Comparison of ENCODE assay signal across 7 cellular contexts in the genomic region with DNA sequence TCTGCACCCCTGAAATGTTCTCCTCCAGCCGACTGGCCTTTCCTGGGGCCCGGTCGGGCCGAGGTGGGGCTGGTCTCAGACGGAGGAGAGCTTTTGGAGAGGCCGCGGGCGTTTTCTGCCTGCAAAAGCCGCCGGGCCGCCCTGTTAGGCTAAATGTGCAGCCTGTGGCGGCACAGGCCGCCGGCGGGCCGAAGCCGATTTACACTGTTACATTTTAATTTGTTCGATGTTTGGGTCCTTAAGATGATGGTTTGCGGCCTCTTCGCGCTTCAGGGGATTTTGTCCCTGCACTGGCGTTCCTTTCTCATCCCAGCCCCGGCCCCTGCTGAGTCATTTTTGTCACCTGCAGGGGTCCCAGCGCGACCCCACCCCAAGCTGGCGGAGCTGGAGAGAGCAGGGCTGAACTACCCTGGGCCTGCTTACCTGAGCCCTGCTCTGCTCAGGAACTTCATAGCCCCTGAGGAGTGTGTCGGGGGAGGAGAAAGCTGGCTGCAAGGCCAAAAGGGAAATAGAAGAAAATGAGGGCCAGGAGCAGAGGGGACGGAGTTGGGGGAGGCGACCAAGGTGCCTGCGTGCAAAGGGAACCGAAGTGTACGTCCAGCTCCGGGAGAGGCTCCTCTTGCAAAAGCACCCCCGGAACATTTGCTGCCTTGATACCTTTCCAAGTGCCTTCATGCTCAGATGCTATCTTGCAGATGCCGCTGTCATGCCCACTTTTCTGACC. TPM values are rescaled to one million over a fixed set of nuclear protein-coding genes. Genes with fewer than 3 reads are reported as not detected.
DNase-seq lines count a peak whose midpoint lies in the region; ATAC-seq, FAIRE-seq and TF ChIP-seq lines count a peak whose summit lies in the region.

No MANE protein-coding gene starts in this region.

- H2AFZ ChIP-seq in OCI-LY3 (ENCODE audit: low read depth, low read length): peak overlapping the region; percentile 93

- 3 to 22% (median 9%) methylated on average over 12 to 35 of the region's 35 CpGs for WGBS in stomach, 5 donors

- H3K4me1 ChIP-seq in OCI-LY3 (ENCODE audit: low read length) (peaks cover 20% of the 10 kb centered on the region), stomach (peaks cover 0 to 52% (median 25%) of the 10 kb centered on the region in 4 donors)

- peak; percentile 19 for ATAC-seq in HG02884 (IDR thresholded peaks at IDR 0.05; ENCODE audit: unreplicated experiment)
- peak; percentile 29 for ATAC-seq in left lobe of liver

- TF ChIP-seq POLR2A in GM12891 (IDR thresholded peaks at IDR 0.05; ENCODE audit: low read depth, low read length) (no peak), stomach (IDR thresholded peaks at IDR 0.05) (no peak)

- no peaks in the 10 kb centered on the region for H3K27me3 ChIP-seq in OCI-LY3 (ENCODE audit: low read depth, low read length)
- peaks cover 0 to 10% (median 0%) of the 10 kb centered on the region in 3 donors for H3K27me3 ChIP-seq in stomach

- no peak for DNase-seq in GM12891 (ENCODE audit: insufficient read length, low spot score)
- DNase-seq in cardiac fibroblast (ENCODE audit: low read depth in 2 of 2): peak in 1 of 2 donors; percentile 19
- DNase-seq in left lobe of liver (ENCODE audit: low spot score): no peak
- peak; percentile 31 for DNase-seq in stomach
- DNase-seq in HuH-7.5 (ENCODE audit: low spot score): no peak

- FAIRE-seq in GM12891 (lab: Jason Lieb, UNC): peak; percentile 54

- TF ChIP-seq CTCF in OCI-LY3 (IDR thresholded peaks at IDR 0.05; ENCODE audit: low read depth, low read length) (no peak), cardiac fibroblast (IDR thresholded peaks at IDR 0.05; ENCODE audit: low read depth, low read length) (no peak), stomach (IDR thresholded peaks at IDR 0.05) (no peak)

- TF ChIP-seq EP300 in stomach (IDR thresholded peaks at IDR 0.05): no peak

- H3K4me3 ChIP-seq in OCI-LY3 (ENCODE audit: low read length): peak overlapping the region; percentile 98
- peak overlapping the region; percentile 32 to 43 for H3K4me3 ChIP-seq in cardiac fibroblast (replicated peaks in 1 of 2; ENCODE audit: low read depth in 2 of 2, low read length in 2 of 2)
- H3K4me3 ChIP-seq in stomach: peak overlapping the region; percentile 54 to 80 (median 70)

- peak overlapping the region; percentile 99 for H3K4me2 ChIP-seq in OCI-LY3 (ENCODE audit: low read length)

- H3K27ac ChIP-seq in OCI-LY3 (ENCODE audit: low read length) (peak overlapping the region; percentile 90), stomach (peak overlapping the region; percentile 81 to 95 (median 88))

- H4K20me1 ChIP-seq in OCI-LY3 (ENCODE audit: insufficient read depth, low read length): peaks cover 27% of the 10 kb centered on the region

- intact Hi-C loops in stomach (cut with DNase I; ENCODE audit: low total_unique reads): no loop called here

- no peaks in the 10 kb centered on the region for H3K9me3 ChIP-seq in OCI-LY3 (ENCODE audit: insufficient read depth, low read length)
- no peaks in the 10 kb centered on the region for H3K9me3 ChIP-seq in stomach

- peaks cover 19% of the 10 kb centered on the region for H3K36me3 ChIP-seq in OCI-LY3 (replicated peaks; ENCODE audit: low read depth, low read length)
- H3K36me3 ChIP-seq in stomach: no peaks in the 10 kb centered on the region

- H3K79me2 ChIP-seq in OCI-LY3 (ENCODE audit: low read length): peaks cover 41% of the 10 kb centered on the region

- H3K9ac ChIP-seq in OCI-LY3 (ENCODE audit: low read length): peak overlapping the region; percentile 94

TF ChIP-seq in GM12891, 5 proteins besides CTCF, POLR2A, EP300 and RAD21:
- no peak for TF ChIP-seq POU2F2 (IDR thresholded peaks at IDR 0.05; ENCODE audit: low read depth, low read length)
- no peak for TF ChIP-seq TAF1 (IDR thresholded peaks at IDR 0.05; ENCODE audit: low read depth, low read length)
- TF ChIP-seq PAX5 (IDR thresholded peaks at IDR 0.05; ENCODE audit: insufficient read depth, low read length, severe bottlenecking): no peak
- TF ChIP-seq POLR2AphosphoS5 (IDR thresholded peaks at IDR 0.05; ENCODE audit: low read depth, low read length): no peak
- TF ChIP-seq SPI1 (IDR thresholded peaks at IDR 0.05; ENCODE audit: low read depth, low read length): no peak

RNA-seq across cellular contexts. Expression of a gene that starts 0.9 kb away (rescaled TPM):
- 128 TPM for polyA plus RNA-seq in GM12891 (2012; ENCODE audit: low read depth, missing spikeins)
- 28.1 TPM for total RNA-seq in left lobe of liver
- 100 to 1,000 TPM in 3 of 5 donors, 10 to 100 TPM in 2; 60.9 to 150 (median 123) TPM for total RNA-seq in stomach
- polyA plus RNA-seq in stomach: 100 to 1,000 TPM in 1 of 3 donors, 10 to 100 TPM in 2; 81.8 to 152 (median 95.3) TPM

Comparison
In these comparisons a context has a peak if more than half of its experiments do, and no peak if none do; other contexts are left out.
1. H3K4me3 ChIP-seq: peak in every context shown above with its lines; median percentile 98 in OCI-LY3; 70 in stomach; 38 in cardiac fibroblast.